17 cellular contexts compared by ENCODE assay signal in the genomic region with DNA sequence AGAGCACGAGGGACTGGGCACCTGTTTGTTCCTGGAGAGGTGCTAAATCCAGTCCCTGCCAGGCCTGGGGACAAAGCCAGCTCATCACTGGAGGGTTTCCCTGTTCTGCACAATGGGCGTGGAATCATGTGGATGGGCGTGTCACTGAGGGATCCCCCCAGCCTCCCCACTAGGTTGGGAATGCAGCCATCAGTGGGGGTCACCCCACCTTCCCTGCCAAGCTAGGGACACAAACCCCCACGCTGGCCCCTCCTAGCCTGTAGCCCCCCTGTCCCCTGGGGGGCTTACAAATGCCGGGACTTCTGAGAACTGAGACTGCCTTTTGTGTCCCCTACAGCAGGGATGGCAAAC.
DNase-seq lines count a peak whose midpoint lies in the region; ATAC-seq and TF ChIP-seq lines count a peak whose summit lies in the region.
"Had no signal": no experiment of that assay in that cellular context is flagged by ENCODE, and none has a peak within 500 bp of the region (broad histone marks: within the 10 kb centered on the region; RNA-seq: fewer than 3 reads in every experiment).

No MANE protein-coding gene starts in this region.

- H3K79me1 ChIP-seq in mesendoderm (ENCODE audit: low read length): no peaks in the 10 kb centered on the region

- H2BK15ac ChIP-seq in mesendoderm (replicated peaks; ENCODE audit: low read depth): no peak overlapping the region

- no peaks in the 10 kb centered on the region for H3K36me3 Mint-ChIP-seq in stimulated activated memory B cell treated with anti-CD40 and anti-IgM and Interleukin-4, amounts not matched to agents 10 μg/mL and 1 μg/mL and 100 μg/mL, for 72 hours
- H3K36me3 Mint-ChIP-seq: CD8-positive, alpha-beta memory T cell had no signal

- H3K4me3 ChIP-seq in mesendoderm (ENCODE audit: low read length) (no peak overlapping the region), A673 (ENCODE audit: low read depth, low read length, poor library complexity, severe bottlenecking) (no peak overlapping the region)
- H3K4me3 ChIP-seq: BLaER1 treated with 17β-estradiol and CSF1 and Interleukin-3, amounts not matched to agents 10 nM and 100 nM; HAP-1; K562 had no signal

- H3K4me2 ChIP-seq in mesendoderm (ENCODE audit: low read length): no peak overlapping the region

- no peak overlapping the region for H2BK5ac ChIP-seq in mesendoderm (ENCODE audit: low read length)

- H3K36me3 ChIP-seq in mesendoderm (ENCODE audit: control insufficient read depth, insufficient read depth, low read length) (no peaks in the 10 kb centered on the region), A673 (ENCODE audit: insufficient read depth, low read length, poor library complexity, severe bottlenecking) (no peaks in the 10 kb centered on the region)
- H3K36me3 ChIP-seq: BLaER1 treated with 17β-estradiol and CSF1 and Interleukin-3, amounts not matched to agents 10 nM and 100 nM; HAP-1 had no signal

- no peaks in the 10 kb centered on the region for H3K79me2 ChIP-seq in mesendoderm (ENCODE audit: control insufficient read depth, insufficient read depth, low read length)

- H3K9me3 Mint-ChIP-seq in stimulated activated memory B cell treated with anti-CD40 and anti-IgM and Interleukin-4, amounts not matched to agents 10 μg/mL and 1 μg/mL and 100 μg/mL, for 72 hours: peaks cover 3% of the 10 kb centered on the region

- H3K27me3 Mint-ChIP-seq in stimulated activated memory B cell treated with anti-CD40 and anti-IgM and Interleukin-4, amounts not matched to agents 10 μg/mL and 1 μg/mL and 100 μg/mL, for 72 hours: peaks cover 33% of the 10 kb centered on the region

- H3K23ac ChIP-seq in mesendoderm (ENCODE audit: low read length): no peak overlapping the region

- H3K9ac ChIP-seq in mesendoderm (ENCODE audit: low read length): no peak overlapping the region
- H3K9ac ChIP-seq: BLaER1 treated with 17β-estradiol and CSF1 and Interleukin-3, amounts not matched to agents 10 nM and 100 nM had no signal

- CTCF ChIA-PET in A673 (lab: Charles Lee): no interaction called here

- peak; percentile 12 for ATAC-seq in stimulated activated memory B cell treated with anti-CD40 and anti-IgM and Interleukin-4, amounts not matched to agents 10 μg/mL and 1 μg/mL and 100 μg/mL, for 72 hours

- intact Hi-C loops in A673 (cut with micrococcal nuclease; ENCODE audit: unreplicated experiment): no loop called here

- no peak overlapping the region for H3K4ac ChIP-seq in mesendoderm (ENCODE audit: low read depth, low read length)

- H4K5ac ChIP-seq in mesendoderm (ENCODE audit: low read length): no peak overlapping the region

- peak; percentile 9 for DNase-seq in DMS53 (lab: John Stamatoyannopoulos, UW)
- no peak for DNase-seq in DMS53 treated with DMSO at 0.1 percent for 48 hours (lab: John Stamatoyannopoulos, UW; ENCODE audit: unreplicated experiment)
- DNase-seq in NCI-H69 (lab: John Stamatoyannopoulos, UW): peak; percentile 30
- no peak for DNase-seq in mesendoderm
- no peak for DNase-seq in NCI-H2171 treated with DMSO at 0.1 percent for 48 hours (lab: John Stamatoyannopoulos, UW)
- DNase-seq in epidermal melanocyte (ENCODE audit: insufficient read length, low spot score): no peak
- no peak for DNase-seq in A673 (ENCODE audit: low spot score)
- DNase-seq: CD4-positive, CD25-positive, alpha-beta regulatory T cell; CD8-positive, alpha-beta memory T cell; GDM1 had no signal

- H3K27ac ChIP-seq in mesendoderm (ENCODE audit: low read depth, low read length) (no peak overlapping the region), A673 (ENCODE audit: low read depth, low read length, poor library complexity, severe bottlenecking) (no peak overlapping the region)
- H3K27ac ChIP-seq: 22Rv1; BLaER1 treated with 17β-estradiol and CSF1 and Interleukin-3, amounts not matched to agents 10 nM and 100 nM; HL-60 had no signal

- H3K9me3 ChIP-seq in A673 (ENCODE audit: low read depth, low read length, poor library complexity, severe bottlenecking): no peaks in the 10 kb centered on the region
- H3K9me3 ChIP-seq: HAP-1 had no signal

- no TSS peak for BruUV-seq in A673 (replicated peaks; lab: Mats Ljungman, UMichigan)

- H3K18ac ChIP-seq in mesendoderm (ENCODE audit: low read length): no peak overlapping the region

- H3K4me1 ChIP-seq in mesendoderm (ENCODE audit: control insufficient read depth, low read depth, low read length): peaks cover 2% of the 10 kb centered on the region
- no peaks in the 10 kb centered on the region for H3K4me1 ChIP-seq in A673 (ENCODE audit: insufficient read depth, low read length, poor library complexity, severe bottlenecking)
- H3K4me1 ChIP-seq: HAP-1 had no signal

- no peak for TF ChIP-seq CTCF in A673 (conservative IDR thresholded peaks at IDR 0.05; ENCODE audit: low read depth, low read length)

- no peak overlapping the region for H4K8ac ChIP-seq in mesendoderm (ENCODE audit: low read depth, low read length)

- no peak overlapping the region for H2AK5ac ChIP-seq in mesendoderm (ENCODE audit: low read length)

- H3K27me3 ChIP-seq in mesendoderm (ENCODE audit: insufficient read depth, low read length, poor library complexity) (no peaks in the 10 kb centered on the region), A673 (replicated peaks; ENCODE audit: insufficient read depth, low read depth, low read length, poor library complexity) (no peaks in the 10 kb centered on the region)
- H3K27me3 ChIP-seq: BLaER1 treated with 17β-estradiol and CSF1 and Interleukin-3, amounts not matched to agents 10 nM and 100 nM had no signal

- H3K4me1 Mint-ChIP-seq in stimulated activated memory B cell treated with anti-CD40 and anti-IgM and Interleukin-4, amounts not matched to agents 10 μg/mL and 1 μg/mL and 100 μg/mL, for 72 hours: no peaks in the 10 kb centered on the region
- H3K4me1 Mint-ChIP-seq: B cell; CD4-positive, CD25-positive, alpha-beta regulatory T cell; CD8-positive, alpha-beta memory T cell had no signal

- POLR2A ChIA-PET in A673 (lab: Charles Lee; ENCODE audit: low non-redundant PET): no interaction called here

- H3K27ac Mint-ChIP-seq in stimulated activated memory B cell treated with anti-CD40 and anti-IgM and Interleukin-4, amounts not matched to agents 10 μg/mL and 1 μg/mL and 100 μg/mL, for 72 hours: no peak overlapping the region
- H3K27ac Mint-ChIP-seq: B cell; CD4-positive, CD25-positive, alpha-beta regulatory T cell; CD8-positive, alpha-beta memory T cell had no signal

- H3K4me3 Mint-ChIP-seq in stimulated activated memory B cell treated with anti-CD40 and anti-IgM and Interleukin-4, amounts not matched to agents 10 μg/mL and 1 μg/mL and 100 μg/mL, for 72 hours: no peak overlapping the region
- H3K4me3 Mint-ChIP-seq: B cell; CD4-positive, CD25-positive, alpha-beta regulatory T cell; CD8-positive, alpha-beta memory T cell had no signal

- no peak overlapping the region for H2BK120ac ChIP-seq in mesendoderm (ENCODE audit: low read depth, low read length)

- peak overlapping the region; percentile 56 for H3K56ac ChIP-seq in mesendoderm (ENCODE audit: low read length)

- no CpG with 5 or more reads among the region's 5 CpGs for WGBS in mesendoderm (ENCODE audit: extremely low coverage, insufficient coverage, low lambda C conversion rate)

Comparison
In these comparisons a context has a peak if more than half of its experiments do, and no peak if none do; other contexts are left out.
1. DNase-seq: peak in DMS53 (single experiment) and NCI-H69 (single experiment); none in DMS53 treated with DMSO at 0.1 percent for 48 hours (single experiment), mesendoderm (single experiment), NCI-H2171 treated with DMSO at 0.1 percent for 48 hours (single experiment), epidermal melanocyte (single experiment) and A673 (single experiment).